In the genomic region with DNA sequence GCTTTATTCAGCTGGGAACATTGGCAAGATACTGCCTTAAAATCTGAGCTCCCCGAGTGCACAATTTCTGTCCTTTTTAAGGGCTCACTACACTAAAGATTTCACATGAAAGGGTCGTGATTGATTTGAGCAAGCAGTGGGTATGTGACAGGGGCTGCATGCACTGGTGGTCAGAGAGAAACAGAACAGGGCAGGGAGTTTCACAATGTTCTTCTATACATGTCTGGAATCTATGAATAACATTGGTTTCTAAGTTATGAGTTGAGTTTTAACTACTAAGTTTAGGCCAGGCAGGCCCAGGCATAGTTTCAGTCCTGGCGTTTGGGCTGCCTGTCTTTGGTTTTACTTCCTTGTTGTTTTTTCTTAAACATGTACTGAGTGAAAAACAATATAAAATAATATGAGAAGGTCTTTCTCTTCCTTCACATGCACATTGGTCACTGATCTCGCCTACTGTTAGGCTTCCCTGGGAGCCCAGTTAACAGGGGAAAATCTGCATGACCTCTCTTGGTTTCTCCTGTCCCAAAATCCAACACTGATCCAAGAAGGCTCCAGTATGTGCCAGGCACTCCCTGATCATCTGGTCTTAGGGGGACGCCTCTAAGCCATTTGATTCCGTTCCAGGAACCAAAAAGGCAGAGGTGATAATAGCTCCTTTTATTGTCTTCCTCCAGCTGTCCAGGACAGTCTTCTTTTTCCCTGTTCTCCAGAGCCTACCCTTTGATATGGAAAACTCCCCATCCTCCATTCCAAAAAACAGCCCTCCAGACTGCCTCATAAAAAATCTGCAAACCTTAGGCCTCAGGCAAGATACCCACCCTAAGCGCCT, we compare ENCODE assay signal across 10 cellular contexts. TPM values are rescaled to one million over a fixed set of nuclear protein-coding genes. Genes with fewer than 3 reads are reported as not detected.
A peak's percentile ranks its signal among the peaks of the same experiment; 100 is the strongest.
DNase-seq lines count a peak whose midpoint lies in the region; ATAC-seq and TF ChIP-seq lines count a peak whose summit lies in the region.
"Had no signal": no experiment of that assay in that cellular context is flagged by ENCODE, and none has a peak within 500 bp of the region (broad histone marks: within the 10 kb centered on the region; RNA-seq: fewer than 3 reads in every experiment).

TSS of gene UGT2B17 (minus strand) at position 51 of the 829 bp plus-strand sequence. CDS start 7,838 bp downstream, outside the sequence.

- peak; percentile 17 for DNase-seq in GM06990 (ENCODE audit: extremely low read depth, insufficient read length)
- DNase-seq in GM19240 (ENCODE audit: insufficient read length, low spot score) = peak; percentile 1
- DNase-seq in NCI-H187 (lab: John Stamatoyannopoulos, UW) = no peak
- no peak for DNase-seq in activated CD4-positive, alpha-beta T cell treated with anti-CD3 and anti-CD28 coated beads for 36 hours
- no peak for DNase-seq in CD8-positive, alpha-beta memory T cell
- DNase-seq in right lobe of liver = no peak
- DNase-seq: anterior cingulate cortex, NCI-H446 treated with DMSO at 0.1 percent for 48 hours had no signal

- no peaks in the 10 kb centered on the region for H3K27me3 Mint-ChIP-seq in activated CD4-positive, alpha-beta T cell treated with anti-CD3 and anti-CD28 coated beads for 36 hours
- peaks cover 6 to 14% of the 10 kb centered on the region in 2 donors for H3K27me3 Mint-ChIP-seq in CD8-positive, alpha-beta memory T cell

- H3K9me3 Mint-ChIP-seq in activated CD4-positive, alpha-beta T cell treated with anti-CD3 and anti-CD28 coated beads for 36 hours (ENCODE audit: low read depth) = no peaks in the 10 kb centered on the region
- no peaks in the 10 kb centered on the region for H3K9me3 Mint-ChIP-seq in CD8-positive, alpha-beta memory T cell

- 40% methylated on average over 2 of the region's 7 CpGs for WGBS in right lobe of liver (ENCODE audit: insufficient coverage, low coverage, low lambda C conversion rate, missing lambda C conversion rate)

- no peaks in the 10 kb centered on the region for H3K27me3 ChIP-seq in GM06990 (replicated peaks; ENCODE audit: control insufficient read depth, insufficient read depth, low read length)
- H3K27me3 ChIP-seq in CD8-positive, alpha-beta memory T cell (ENCODE audit: insufficient read depth, low read length, poor library complexity, severe bottlenecking) = no peaks in the 10 kb centered on the region
- H3K27me3 ChIP-seq in right lobe of liver = no peaks in the 10 kb centered on the region

- no peak for TF ChIP-seq POLR2A in right lobe of liver (IDR thresholded peaks at IDR 0.05)

- ATAC-seq in HG02884 (IDR thresholded peaks at IDR 0.05; ENCODE audit: unreplicated experiment) (peak; percentile 82), HG03575 (IDR thresholded peaks at IDR 0.05; ENCODE audit: extremely low read depth, insufficient number of reproducible peaks, low FRiP score, unreplicated experiment) (peak; percentile 87), right lobe of liver (no peak)
- no peak for ATAC-seq in activated CD4-positive, alpha-beta T cell treated with anti-CD3 and anti-CD28 coated beads for 36 hours

- H3K27ac Mint-ChIP-seq in activated CD4-positive, alpha-beta T cell treated with anti-CD3 and anti-CD28 coated beads for 36 hours = no peak within 1 kb of the TSS
- no peak within 1 kb of the TSS for H3K27ac Mint-ChIP-seq in CD8-positive, alpha-beta memory T cell

- intact Hi-C loops in activated CD4-positive, alpha-beta T cell treated with anti-CD3 and anti-CD28 coated beads for 36 hours (cut with DNase I, micrococcal nuclease) = no loop called here
- intact Hi-C loops in right lobe of liver (cut with DNase I) = no loop called here

- CTCF ChIA-PET in activated CD4-positive, alpha-beta T cell treated with anti-CD3 and anti-CD28 coated beads for 36 hours (lab: Charles Lee) = no interaction called here
- CTCF ChIA-PET in CD8-positive, alpha-beta memory T cell (lab: Charles Lee) = no interaction called here

- no peak within 1 kb of the TSS for H3K27ac ChIP-seq in CD8-positive, alpha-beta memory T cell (ENCODE audit: low read depth, low read length)
- H3K27ac ChIP-seq in right lobe of liver = no peak within 1 kb of the TSS

- H3K36me3 Mint-ChIP-seq in activated CD4-positive, alpha-beta T cell treated with anti-CD3 and anti-CD28 coated beads for 36 hours (ENCODE audit: low read depth) = no peaks in the 10 kb centered on the region
- H3K36me3 Mint-ChIP-seq in CD8-positive, alpha-beta memory T cell = no peaks in the 10 kb centered on the region

- H3K4me1 Mint-ChIP-seq in activated CD4-positive, alpha-beta T cell treated with anti-CD3 and anti-CD28 coated beads for 36 hours = no peaks in the 10 kb centered on the region
- no peaks in the 10 kb centered on the region for H3K4me1 Mint-ChIP-seq in CD8-positive, alpha-beta memory T cell

- POLR2A ChIA-PET in activated CD4-positive, alpha-beta T cell treated with anti-CD3 and anti-CD28 coated beads for 36 hours (lab: Charles Lee) = no interaction called here
- POLR2A ChIA-PET in CD8-positive, alpha-beta memory T cell (lab: Charles Lee) = no interaction called here

- TF ChIP-seq CTCF in GM06990 (IDR thresholded peaks at IDR 0.05; ENCODE audit: insufficient read depth, low read length, poor library complexity, severe bottlenecking) (no peak), right lobe of liver (IDR thresholded peaks at IDR 0.05) (no peak)

- no peak within 1 kb of the TSS for H3K4me3 Mint-ChIP-seq in activated CD4-positive, alpha-beta T cell treated with anti-CD3 and anti-CD28 coated beads for 36 hours
- no peak within 1 kb of the TSS for H3K4me3 Mint-ChIP-seq in CD8-positive, alpha-beta memory T cell

- H3K4me3 ChIP-seq in GM06990 (replicated peaks; ENCODE audit: low read depth, low read length) (peak within 1 kb of the TSS; percentile 78), right lobe of liver (no peak within 1 kb of the TSS)
- no peak within 1 kb of the TSS for H3K4me3 ChIP-seq in CD8-positive, alpha-beta memory T cell (ENCODE audit: low read length)

- H3K36me3 ChIP-seq in GM06990 (ENCODE audit: control insufficient read depth, insufficient read depth, low read length) = no peaks in the 10 kb centered on the region
- H3K36me3 ChIP-seq in CD8-positive, alpha-beta memory T cell (ENCODE audit: insufficient read depth, low read length) = no peaks in the 10 kb centered on the region
- no peaks in the 10 kb centered on the region for H3K36me3 ChIP-seq in right lobe of liver

- H3K4me1 ChIP-seq in CD8-positive, alpha-beta memory T cell (ENCODE audit: insufficient read depth, low read length) = no peaks in the 10 kb centered on the region
- peaks cover 0 to 7% (median 0%) of the 10 kb centered on the region in 4 donors for H3K4me1 ChIP-seq in right lobe of liver

- H3K9me3 ChIP-seq in CD8-positive, alpha-beta memory T cell (ENCODE audit: low read length) = no peaks in the 10 kb centered on the region
- H3K9me3 ChIP-seq in right lobe of liver = no peaks in the 10 kb centered on the region

RNA-seq across cellular contexts. Expression of gene UGT2B17, which starts in this region (rescaled TPM):
- not detected for total RNA-seq in activated CD4-positive, alpha-beta T cell treated with anti-CD3 and anti-CD28 coated beads for 36 hours
- total RNA-seq in CD8-positive, alpha-beta memory T cell = not detected
- not detected for polyA plus RNA-seq in CD8-positive, alpha-beta memory T cell
- 10 to 100 TPM in 2 of 6 experiments, 1 to 10 TPM in 4; 1.0 to 13.6 (median 2.5) TPM for total RNA-seq in right lobe of liver

Comparison
In these comparisons a context has a peak if more than half of its experiments do, and no peak if none do; other contexts are left out.
1. DNase-seq: peak in GM06990 (single experiment) and GM19240 (single experiment); none in NCI-H187 (0 of 2), activated CD4-positive, alpha-beta T cell treated with anti-CD3 and anti-CD28 coated beads for 36 hours (single experiment), CD8-positive, alpha-beta memory T cell (0 of 5) and right lobe of liver (0 of 3).
2. ATAC-seq: peak in HG02884 (single experiment) and HG03575 (single experiment); none in activated CD4-positive, alpha-beta T cell treated with anti-CD3 and anti-CD28 coated beads for 36 hours (single experiment) and right lobe of liver (0 of 4).